10 cellular contexts compared by ENCODE assay signal in genomic region chr3:63791974-63792373, GRCh38. TPM values are rescaled to one million over a fixed set of nuclear protein-coding genes. Genes with fewer than 3 reads are reported as not detected.
DNase-seq lines count a peak whose midpoint lies in the region; ATAC-seq, FAIRE-seq and TF ChIP-seq lines count a peak whose summit lies in the region.
"Had no signal": no experiment of that assay in that cellular context is flagged by ENCODE, and none has a peak within 500 bp of the region (broad histone marks: within the 10 kb centered on the region; RNA-seq: fewer than 3 reads in every experiment).

No MANE protein-coding gene starts in this region.

- H3K4me2 ChIP-seq in keratinocyte (ENCODE audit: control insufficient read depth, extremely low read depth, insufficient read depth, low read depth, low read length), result no peak overlapping the region

- H3K4me1 ChIP-seq in keratinocyte (ENCODE audit: control insufficient read depth, extremely low read depth, insufficient read depth, low read length), result peaks cover 3% of the 10 kb centered on the region

- no peaks in the 10 kb centered on the region for H4K20me1 ChIP-seq in keratinocyte (ENCODE audit: control insufficient read depth, extremely low read depth, insufficient read depth, low read length)

- no peaks in the 10 kb centered on the region for H3K9me3 ChIP-seq in WERI-Rb-1 (ENCODE audit: severe bottlenecking)
- no peaks in the 10 kb centered on the region for H3K9me3 ChIP-seq in keratinocyte (ENCODE audit: control insufficient read depth, low read depth, low read length)

- peak; percentile 46 for DNase-seq in AG08396 (ENCODE audit: low spot score)
- DNase-seq in HCEC 1CT, result peak; percentile 80
- peak; percentile 10 for DNase-seq in WERI-Rb-1
- DNase-seq in keratinocyte (ENCODE audit: low read depth, low spot score), result peak; percentile 9
- DNase-seq in glutamatergic neuron, result no peak
- DNase-seq in T1000 (lab: John Stamatoyannopoulos, UW), result no peak
- DNase-seq: stimulated activated CD4-positive, alpha-beta T cell treated with anti-CD3 and anti-CD28 coated beads, Interleukin-4, amount 100 ng/mL, for 4 hours had no signal

- H3K27ac ChIP-seq in WERI-Rb-1 (no peak overlapping the region), keratinocyte (ENCODE audit: control insufficient read depth, insufficient read depth, low read length) (no peak overlapping the region)

- dilution Hi-C loops in keratinocyte (cut with MboI; ENCODE audit: extremely low pct_ligation_motif_present, low sequenced_read_pairs), result no loop called here

- FAIRE-seq in keratinocyte (lab: Jason Lieb, UNC), result peak; percentile 73
- FAIRE-seq: RCC 7860 had no signal

- no peak for ATAC-seq in GM19467 (IDR thresholded peaks at IDR 0.05; ENCODE audit: unreplicated experiment)
- no peak for ATAC-seq in HG02759 (IDR thresholded peaks at IDR 0.05; ENCODE audit: unreplicated experiment)

- H3K4me1 Mint-ChIP-seq in glutamatergic neuron (ENCODE audit: low read depth, unreplicated experiment), result no peaks in the 10 kb centered on the region

- no peaks in the 10 kb centered on the region for H3K9me1 ChIP-seq in keratinocyte (ENCODE audit: control insufficient read depth, extremely low read depth, insufficient read depth, low read length)

- no peak overlapping the region for H3K27ac Mint-ChIP-seq in glutamatergic neuron (ENCODE audit: unreplicated experiment)

- 0 out of 2 replicates have a peak, but pooled peaks have one; percentile 18 for TF ChIP-seq CTCF in WERI-Rb-1 (IDR thresholded peaks at IDR 0.05; ENCODE audit: low read depth, low read length)
- peak; percentile 47 to 57 (median 51) for TF ChIP-seq CTCF in keratinocyte (optimal IDR thresholded peaks at IDR 0.05 in 1 of 3, IDR thresholded peaks at IDR 0.05 in 1 of 3, conservative IDR thresholded peaks at IDR 0.05 in 1 of 3; ENCODE audit: extremely low read depth in 1 of 3, insufficient read depth in 2 of 3, low read length in 3 of 3)
- no peak for TF ChIP-seq CTCF in glutamatergic neuron (IDR thresholded peaks at IDR 0.05; ENCODE audit: partially characterized antibody, unreplicated experiment)

- no peak overlapping the region for H2AFZ ChIP-seq in keratinocyte (ENCODE audit: control insufficient read depth, low read length)

- no peak overlapping the region for H3K4me3 ChIP-seq in WERI-Rb-1 (ENCODE audit: low read depth, low read length)
- H3K4me3 ChIP-seq in keratinocyte (ENCODE audit: control insufficient read depth in 2 of 3, extremely low read depth in 1 of 3, insufficient read depth in 2 of 3, low read depth in 1 of 3, low read length in 3 of 3), result no peak overlapping the region

- H3K36me3 ChIP-seq in WERI-Rb-1 (no peaks in the 10 kb centered on the region), keratinocyte (ENCODE audit: control insufficient read depth in 2 of 2, extremely low read depth in 1 of 2, insufficient read depth in 2 of 2, low read length in 2 of 2) (no peaks in the 10 kb centered on the region)

- no peak overlapping the region for H3K9ac ChIP-seq in keratinocyte (ENCODE audit: control insufficient read depth, extremely low read depth, insufficient read depth, low read length)

- H3K4me3 Mint-ChIP-seq in glutamatergic neuron (ENCODE audit: unreplicated experiment), result no peak overlapping the region

- H3K9me3 Mint-ChIP-seq in glutamatergic neuron (ENCODE audit: unreplicated experiment), result no peaks in the 10 kb centered on the region

- H3K36me3 Mint-ChIP-seq in glutamatergic neuron (ENCODE audit: unreplicated experiment), result no peaks in the 10 kb centered on the region

- H3K27me3 ChIP-seq in WERI-Rb-1 (ENCODE audit: insufficient read depth, low read depth, severe bottlenecking) (no peaks in the 10 kb centered on the region), keratinocyte (ENCODE audit: control insufficient read depth, extremely low read depth, insufficient read depth, low read length) (no peaks in the 10 kb centered on the region)

- H3K79me2 ChIP-seq in keratinocyte (ENCODE audit: control insufficient read depth, insufficient read depth, low read length), result no peaks in the 10 kb centered on the region

- no peaks in the 10 kb centered on the region for H3K27me3 Mint-ChIP-seq in glutamatergic neuron (ENCODE audit: unreplicated experiment)

RNA-seq across cellular contexts. Expression of gene C3orf49, which starts 27.1 kb away (rescaled TPM):
- not detected in 3 replicates for polyA plus RNA-seq in keratinocyte
- not detected for polyA plus RNA-seq in keratinocyte (2011; ENCODE audit: low read depth)
- not detected in 2 replicates for polyA plus RNA-seq in keratinocyte (2011; cell fraction: cytosol; rRNA removed)
- polyA plus RNA-seq in keratinocyte (2011; cell fraction: nucleus; rRNA removed), result not detected in 2 replicates
- not detected in 2 replicates for polyA plus RNA-seq in keratinocyte (2012; ENCODE audit: low replicate concordance)
- not detected in 3 replicates for polyA minus RNA-seq in keratinocyte
- polyA minus RNA-seq in keratinocyte (2011; cell fraction: cytosol; rRNA and poly(A)+ RNA removed), result not detected
- polyA minus RNA-seq in keratinocyte (2011; cell fraction: nucleus; rRNA and poly(A)+ RNA removed), result not detected in 2 replicates
- total RNA-seq in glutamatergic neuron (ENCODE audit: unreplicated experiment), result not detected

Comparison
In these comparisons a context has a peak if more than half of its experiments do, and no peak if none do; other contexts are left out.
1. DNase-seq: peak in AG08396 (single experiment), HCEC 1CT (single experiment), WERI-Rb-1 (single experiment) and keratinocyte (single experiment); none in glutamatergic neuron (single experiment) and T1000 (single experiment).